ENCODE assay signal across 20 cellular contexts in genomic region chr14:66993512-66993911, GRCh38.
DNase-seq lines count a peak whose midpoint lies in the region; ATAC-seq, FAIRE-seq and TF ChIP-seq lines count a peak whose summit lies in the region.
"Had no signal": no experiment of that assay in that cellular context is flagged by ENCODE, and none has a peak within 500 bp of the region (broad histone marks: within the 10 kb centered on the region; RNA-seq: fewer than 3 reads in every experiment).

No MANE protein-coding gene starts in this region.

- FAIRE-seq in HepG2 (lab: Jason Lieb, UNC) (no peak), colon (lab: Jason Lieb, UNC) (peak; percentile 61)
- FAIRE-seq: GM12891, H54 had no signal

- TF ChIP-seq CTCF in right lobe of liver (IDR thresholded peaks at IDR 0.05) (no peak), HepG2 (CRISPR knock-in tag; IDR thresholded peaks at IDR 0.05) (no peak), ovary (IDR thresholded peaks at IDR 0.05) (no peak)

- H3K4me3 ChIP-seq in right lobe of liver: no peak overlapping the region
- no peak overlapping the region for H3K4me3 ChIP-seq in HepG2 (replicated peaks in 1 of 3; ENCODE audit: insufficient read depth in 1 of 3, low read depth in 2 of 3, low read length in 3 of 3)
- no peak overlapping the region for H3K4me3 ChIP-seq in MG63
- no peak overlapping the region for H3K4me3 ChIP-seq in ovary
- H3K4me3 ChIP-seq: HAP-1 had no signal

- no peak for TF ChIP-seq RAD21 in HepG2 (CRISPR knock-in tag; IDR thresholded peaks at IDR 0.05)

- peak in 3 of 4 donors; percentile 56 to 65 (median 57) for ATAC-seq in right lobe of liver
- ATAC-seq in HepG2: no peak
- ATAC-seq in left lobe of liver: peak; percentile 43

- 31% methylated on average over 1 of the region's 1 CpG for WGBS in right lobe of liver (ENCODE audit: insufficient coverage, low coverage, low lambda C conversion rate, missing lambda C conversion rate)
- 53% methylated on average over 1 of the region's 1 CpG for WGBS in HepG2 (ENCODE audit: low lambda C conversion rate)
- WGBS in ovary, 3 donors: 92 to 98% (median 94%) methylated on average over 1 of the region's 1 CpG

- BruUV-seq in HepG2 (replicated peaks; lab: Mats Ljungman, UMichigan): no TSS peak

- intact Hi-C loops in right lobe of liver (cut with DNase I): no loop called here
- intact Hi-C loops in HepG2 (cut with micrococcal nuclease; ENCODE audit: unreplicated experiment): no loop called here
- intact Hi-C loops in ovary (cut with DNase I): no loop called here

- TF ChIP-seq EP300 in HepG2 (IDR thresholded peaks at IDR 0.05; ENCODE audit: low read depth in 2 of 2, low read length in 2 of 2): no peak
- TF ChIP-seq EP300 in HepG2 (CRISPR knock-in tag; IDR thresholded peaks at IDR 0.05; ENCODE audit: borderline replicate concordance): no peak
- no peak for TF ChIP-seq EP300 in ovary (IDR thresholded peaks at IDR 0.05)

- no peak for TF ChIP-seq POLR2A in right lobe of liver (IDR thresholded peaks at IDR 0.05)
- no peak for TF ChIP-seq POLR2A in HepG2 (IDR thresholded peaks at IDR 0.05; ENCODE audit: insufficient read depth in 1 of 2, low read depth in 2 of 2, low read length in 2 of 2)
- no peak for TF ChIP-seq POLR2A in ovary (IDR thresholded peaks at IDR 0.05)

- in situ Hi-C loops in HepG2 (cut with HindIII; ENCODE audit: extremely low pct_ligation_motif_present, low pct_unique_long_range_greater_than_20kb): no loop called here

- H3K27me3 ChIP-seq in right lobe of liver: no peaks in the 10 kb centered on the region
- no peaks in the 10 kb centered on the region for H3K27me3 ChIP-seq in HepG2 (ENCODE audit: control insufficient read depth in 1 of 2, insufficient read depth in 2 of 2, low read length in 2 of 2)
- H3K27me3 ChIP-seq in MG63: no peaks in the 10 kb centered on the region
- peaks cover 2% of the 10 kb centered on the region for H3K27me3 ChIP-seq in ovary

- H3K36me3 ChIP-seq in right lobe of liver (peaks cover 0 to 3% (median 0%) of the 10 kb centered on the region in 4 donors), HepG2 (replicated peaks in 1 of 2; ENCODE audit: control insufficient read depth in 1 of 2, insufficient read depth in 2 of 2, low read length in 2 of 2) (no peaks in the 10 kb centered on the region), MG63 (no peaks in the 10 kb centered on the region), ovary (no peaks in the 10 kb centered on the region)
- H3K36me3 ChIP-seq: HAP-1 had no signal

- no peaks in the 10 kb centered on the region for H4K20me1 ChIP-seq in HepG2 (ENCODE audit: insufficient read depth, low read length)

- no peak overlapping the region for H3K27ac ChIP-seq in right lobe of liver
- H3K27ac ChIP-seq in HepG2 (ENCODE audit: extremely low read length, insufficient read depth, low read length): no peak overlapping the region
- no peak overlapping the region for H3K27ac ChIP-seq in ovary

- no peak overlapping the region for H2AFZ ChIP-seq in HepG2 (ENCODE audit: low read length)

- H3K4me1 ChIP-seq in right lobe of liver (peaks cover 0 to 17% (median 0%) of the 10 kb centered on the region in 4 donors), HepG2 (ENCODE audit: insufficient read depth, low read length) (peaks cover 15% of the 10 kb centered on the region), ovary (ENCODE audit: insufficient read depth) (no peaks in the 10 kb centered on the region)
- H3K4me1 ChIP-seq: HAP-1 had no signal

- CTCF ChIA-PET in HepG2 (lab: Yijun Ruan, JAX; ENCODE audit: low intra/inter-chr PET ratio, low total read pairs): no interaction called here

- H3K9me3 ChIP-seq in right lobe of liver (no peaks in the 10 kb centered on the region), HepG2 (ENCODE audit: low read length) (no peaks in the 10 kb centered on the region), MG63 (no peaks in the 10 kb centered on the region), ovary (no peaks in the 10 kb centered on the region)
- H3K9me3 ChIP-seq: HAP-1 had no signal

- no peak overlapping the region for H3K4me2 ChIP-seq in HepG2 (ENCODE audit: low read depth, low read length)

- POLR2A ChIA-PET in HepG2 (lab: Yijun Ruan, JAX): no interaction called here

- no peak overlapping the region for H3K9ac ChIP-seq in HepG2 (ENCODE audit: insufficient read depth, low read depth, low read length)

- DNase-seq in right lobe of liver: no peak
- no peak for DNase-seq in HepG2 (ENCODE audit: low spot score)
- DNase-seq in left lobe of liver (ENCODE audit: low spot score): no peak
- DNase-seq in MG63: no peak
- no peak for DNase-seq in superior temporal gyrus (ENCODE audit: extremely low spot score)
- DNase-seq in ovary: no peak
- DNase-seq: 8988T; C1 segment of cervical spinal cord; Calu3; CD4-positive, alpha-beta memory T cell; COR-L47; DMS79; EL; GF-D8; GOT3; HFFc6 had no signal

- no peaks in the 10 kb centered on the region for H3K79me2 ChIP-seq in HepG2 (ENCODE audit: insufficient read depth, low read length)

TF ChIP-seq in HepG2, 621 proteins besides CTCF, POLR2A, EP300 and RAD21 (continues in another document):
- TF ChIP-seq CREB3 (CRISPR knock-in tag; IDR thresholded peaks at IDR 0.05) (no peak), FOXP1 (IDR thresholded peaks at IDR 0.05) (no peak), FOXP1 (CRISPR knock-in tag; IDR thresholded peaks at IDR 0.05) (no peak), SIN3A (IDR thresholded peaks at IDR 0.05; ENCODE audit: borderline replicate concordance, low read depth, low read length) (no peak), JUND (CRISPR knock-in tag; IDR thresholded peaks at IDR 0.05) (no peak), ZNF234 (CRISPR knock-in tag; conservative IDR thresholded peaks at IDR 0.05) (no peak), TCF7 (IDR thresholded peaks at IDR 0.05; ENCODE audit: low read depth) (no peak), REXO4 (CRISPR knock-in tag; IDR thresholded peaks at IDR 0.05; ENCODE audit: borderline replicate concordance) (no peak), ZNF552 (CRISPR knock-in tag; IDR thresholded peaks at IDR 0.05; ENCODE audit: borderline replicate concordance) (no peak), ZNF607 (CRISPR knock-in tag; IDR thresholded peaks at IDR 0.05; ENCODE audit: borderline replicate concordance) (no peak), TSC22D2 (CRISPR knock-in tag; IDR thresholded peaks at IDR 0.05; ENCODE audit: borderline replicate concordance) (no peak), NAIF1 (CRISPR knock-in tag; IDR thresholded peaks at IDR 0.05; ENCODE audit: borderline replicate concordance) (no peak), ATF1 (CRISPR knock-in tag; IDR thresholded peaks at IDR 0.05) (no peak), ATRX (CRISPR knock-in tag; IDR thresholded peaks at IDR 0.05; ENCODE audit: borderline replicate concordance) (no peak), KAT2B (IDR thresholded peaks at IDR 0.05; ENCODE audit: borderline replicate concordance, low read depth, low read length) (no peak), GZF1 (CRISPR knock-in tag; IDR thresholded peaks at IDR 0.05) (no peak)
- TF ChIP-seq, protein P1, sequence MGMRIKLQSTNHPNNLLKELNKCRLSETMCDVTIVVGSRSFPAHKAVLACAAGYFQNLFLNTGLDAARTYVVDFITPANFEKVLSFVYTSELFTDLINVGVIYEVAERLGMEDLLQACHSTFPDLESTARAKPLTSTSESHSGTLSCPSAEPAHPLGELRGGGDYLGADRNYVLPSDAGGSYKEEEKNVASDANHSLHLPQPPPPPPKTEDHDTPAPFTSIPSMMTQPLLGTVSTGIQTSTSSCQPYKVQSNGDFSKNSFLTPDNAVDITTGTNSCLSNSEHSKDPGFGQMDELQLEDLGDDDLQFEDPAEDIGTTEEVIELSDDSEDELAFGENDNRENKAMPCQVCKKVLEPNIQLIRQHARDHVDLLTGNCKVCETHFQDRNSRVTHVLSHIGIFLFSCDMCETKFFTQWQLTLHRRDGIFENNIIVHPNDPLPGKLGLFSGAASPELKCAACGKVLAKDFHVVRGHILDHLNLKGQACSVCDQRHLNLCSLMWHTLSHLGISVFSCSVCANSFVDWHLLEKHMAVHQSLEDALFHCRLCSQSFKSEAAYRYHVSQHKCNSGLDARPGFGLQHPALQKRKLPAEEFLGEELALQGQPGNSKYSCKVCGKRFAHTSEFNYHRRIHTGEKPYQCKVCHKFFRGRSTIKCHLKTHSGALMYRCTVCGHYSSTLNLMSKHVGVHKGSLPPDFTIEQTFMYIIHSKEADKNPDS (CRISPR knock-in tag; IDR thresholded peaks at IDR 0.05): no peak
- TF ChIP-seq, protein P2, sequence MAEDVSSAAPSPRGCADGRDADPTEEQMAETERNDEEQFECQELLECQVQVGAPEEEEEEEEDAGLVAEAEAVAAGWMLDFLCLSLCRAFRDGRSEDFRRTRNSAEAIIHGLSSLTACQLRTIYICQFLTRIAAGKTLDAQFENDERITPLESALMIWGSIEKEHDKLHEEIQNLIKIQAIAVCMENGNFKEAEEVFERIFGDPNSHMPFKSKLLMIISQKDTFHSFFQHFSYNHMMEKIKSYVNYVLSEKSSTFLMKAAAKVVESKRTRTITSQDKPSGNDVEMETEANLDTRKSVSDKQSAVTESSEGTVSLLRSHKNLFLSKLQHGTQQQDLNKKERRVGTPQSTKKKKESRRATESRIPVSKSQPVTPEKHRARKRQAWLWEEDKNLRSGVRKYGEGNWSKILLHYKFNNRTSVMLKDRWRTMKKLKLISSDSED (CRISPR knock-in tag; IDR thresholded peaks at IDR 0.05): no peak
